ENCODE assay signal across 22 cellular contexts in genomic region chr4:62914758-62915157, GRCh38.
DNase-seq lines count a peak whose midpoint lies in the region; ATAC-seq and TF ChIP-seq lines count a peak whose summit lies in the region.
"Had no signal": no experiment of that assay in that cellular context is flagged by ENCODE, and none has a peak within 500 bp of the region (broad histone marks: within the 10 kb centered on the region; RNA-seq: fewer than 3 reads in every experiment).

No MANE protein-coding gene starts in this region.

- no peaks in the 10 kb centered on the region for H3K4me1 Mint-ChIP-seq in CD4-positive, alpha-beta T cell (ENCODE audit: low read depth)

- no peak overlapping the region for H3K4me3 Mint-ChIP-seq in CD4-positive, alpha-beta T cell
- H3K4me3 Mint-ChIP-seq: CD8-positive, alpha-beta T cell had no signal

- no peaks in the 10 kb centered on the region for H3K36me3 ChIP-seq in WERI-Rb-1
- H3K36me3 ChIP-seq: BLaER1 treated with 17β-estradiol and CSF1 and Interleukin-3, amounts not matched to agents 10 nM and 100 nM; HAP-1; MG63 had no signal

- no peaks in the 10 kb centered on the region for H3K27me3 ChIP-seq in WERI-Rb-1 (ENCODE audit: insufficient read depth, low read depth, severe bottlenecking)
- H3K27me3 ChIP-seq in CD4-positive, alpha-beta T cell (ENCODE audit: control insufficient read depth, insufficient read depth, low read length), result no peaks in the 10 kb centered on the region
- H3K27me3 ChIP-seq: BLaER1 treated with 17β-estradiol and CSF1 and Interleukin-3, amounts not matched to agents 10 nM and 100 nM; MG63 had no signal

- peaks cover 8% of the 10 kb centered on the region for H3K9me3 Mint-ChIP-seq in CD4-positive, alpha-beta T cell

- no peak overlapping the region for H3K27ac Mint-ChIP-seq in CD4-positive, alpha-beta T cell
- H3K27ac Mint-ChIP-seq: CD8-positive, alpha-beta T cell had no signal

- in situ Hi-C loops in SK-MEL-5 (cut with HindIII; ENCODE audit: low pct_unique_long_range_greater_than_20kb, low sequenced_read_pairs), result no loop called here

- TF ChIP-seq CTCF in WERI-Rb-1 (IDR thresholded peaks at IDR 0.05; ENCODE audit: low read depth, low read length), result no peak
- TF ChIP-seq CTCF in CD4-positive, alpha-beta T cell (IDR thresholded peaks at IDR 0.05), result no peak

- no peak for ATAC-seq in CD4-positive, alpha-beta T cell (ENCODE audit: poor library complexity)
- ATAC-seq: CD8-positive, alpha-beta T cell; GM12878; PC-3 had no signal

- CTCF ChIA-PET in CD4-positive, alpha-beta T cell (lab: Charles Lee), result no interaction called here

- POLR2A ChIA-PET in CD4-positive, alpha-beta T cell (lab: Charles Lee), result no interaction called here

- H3K4me3 ChIP-seq in WERI-Rb-1 (ENCODE audit: low read depth, low read length), result no peak overlapping the region
- H3K4me3 ChIP-seq: BLaER1 treated with 17β-estradiol and CSF1 and Interleukin-3, amounts not matched to agents 10 nM and 100 nM; GM12878; GM23248; HAP-1; MG63; SK-N-MC had no signal

- 0 out of 2 replicates have a peak overlapping the region, but pooled peaks have one; percentile 29 for H3K27ac ChIP-seq in WERI-Rb-1
- H3K27ac ChIP-seq in CD4-positive, alpha-beta T cell (ENCODE audit: low read depth, low read length), result no peak overlapping the region
- H3K27ac ChIP-seq: BLaER1 treated with 17β-estradiol and CSF1 and Interleukin-3, amounts not matched to agents 10 nM and 100 nM; GM23248; SK-N-MC had no signal

- no peaks in the 10 kb centered on the region for H3K9me3 ChIP-seq in WERI-Rb-1 (ENCODE audit: severe bottlenecking)
- H3K9me3 ChIP-seq in CD4-positive, alpha-beta T cell (ENCODE audit: control insufficient read depth, low read length), result no peaks in the 10 kb centered on the region
- H3K9me3 ChIP-seq: BLaER1 treated with 17β-estradiol and CSF1 and Interleukin-3, amounts not matched to agents 10 nM and 100 nM; HAP-1; MG63 had no signal

- DNase-seq in ELR (ENCODE audit: low read depth), result peak; percentile 2
- peak; percentile 92 for DNase-seq in SK-MEL-5 (ENCODE audit: low read depth, low spot score)
- peak; percentile 33 for DNase-seq in WERI-Rb-1
- no peak for DNase-seq in CD4-positive, alpha-beta T cell
- DNase-seq in DMS153 (lab: John Stamatoyannopoulos, UW), result no peak
- no peak for DNase-seq in nucleus accumbens (lab: John Stamatoyannopoulos, UW)
- DNase-seq in effector CD4-positive, alpha-beta T cell, result no peak
- DNase-seq: CD8-positive, alpha-beta T cell; DMS79 treated with DMSO at 0.1 percent for 48 hours; GM23248; MG63; NCI-H1417 treated with DMSO at 0.1 percent for 48 hours; NCI-H1930; NCI-H2227 treated with DMSO at 0.1 percent for 48 hours; NCI-H510A; NCI-H774; PC-3; Right ventricle myocardium superior had no signal

- intact Hi-C loops in CD4-positive, alpha-beta T cell (cut with DNase I, micrococcal nuclease), result no loop called here

- H3K27me3 Mint-ChIP-seq in CD4-positive, alpha-beta T cell, result no peaks in the 10 kb centered on the region

- H3K36me3 Mint-ChIP-seq in CD4-positive, alpha-beta T cell (ENCODE audit: low read depth), result no peaks in the 10 kb centered on the region
- H3K36me3 Mint-ChIP-seq: CD8-positive, alpha-beta T cell had no signal

Comparison
In these comparisons a context has a peak if more than half of its experiments do, and no peak if none do; other contexts are left out.
1. DNase-seq: peak in ELR (single experiment), SK-MEL-5 (single experiment) and WERI-Rb-1 (single experiment); none in CD4-positive, alpha-beta T cell (0 of 10), DMS153 (single experiment), nucleus accumbens (0 of 56) and effector CD4-positive, alpha-beta T cell (single experiment).